ENCODE assay signal across 28 cellular contexts in genomic region chr10:131318791-131319190, GRCh38. TPM values are rescaled to one million over a fixed set of nuclear protein-coding genes. Genes with fewer than 3 reads are reported as not detected.
"Had no signal": no experiment of that assay in that cellular context is flagged by ENCODE, and none has a peak within 500 bp of the region (broad histone marks: within the 10 kb centered on the region; RNA-seq: fewer than 3 reads in every experiment).

No MANE protein-coding gene starts in this region.

- H3K36me3 ChIP-seq: stomach, suprapubic skin, thoracic aorta, thyroid gland, tibial artery, tibial nerve, transverse colon, upper lobe of left lung, upper lobe of right lung, uterus, vagina had no signal

- H3K4me1 Mint-ChIP-seq: stimulated activated memory B cell treated with anti-CD40 and anti-IgM and Interleukin-4, amounts not matched to agents 10 μg/mL and 1 μg/mL and 100 μg/mL, for 72 hours; stimulated activated naive B cell treated with anti-CD40 and anti-IgM and Interleukin-4, amounts not matched to agents 10 μg/mL and 1 μg/mL and 100 μg/mL, for 72 hours; stimulated activated naive CD8-positive, alpha-beta T cell treated with anti-CD3 and anti-CD28 coated beads, Interleukin-15, amount 100 ng/mL, for 72 hours had no signal

- H3K4me3 Mint-ChIP-seq: stimulated activated effector memory CD8-positive, alpha-beta T cell treated with anti-CD3 and anti-CD28 coated beads, Interleukin-12 subunit alpha, Interleukin-12 subunit beta, amount 100 ng/mL, for 72 hours; stimulated activated memory B cell treated with anti-CD40 and anti-IgM and Interleukin-4, amounts not matched to agents 10 μg/mL and 1 μg/mL and 100 μg/mL, for 72 hours; stimulated activated naive B cell treated with anti-CD40 and anti-IgM and Interleukin-4, amounts not matched to agents 10 μg/mL and 1 μg/mL and 100 μg/mL, for 72 hours; stimulated activated naive CD8-positive, alpha-beta T cell treated with anti-CD3 and anti-CD28 coated beads, Interleukin-15, amount 100 ng/mL, for 72 hours; stimulated activated naive CD8-positive, alpha-beta T cell treated with anti-CD3 and anti-CD28 coated beads, Interleukin-15, Interleukin-2, amounts not matched to agents 100 ng/mL and 50 ng/mL, for 24 hours; type B pancreatic cell had no signal

- H3K27ac ChIP-seq: stomach, suprapubic skin, testis, thoracic aorta, thyroid gland, tibial artery, tibial nerve, transverse colon, upper lobe of left lung, upper lobe of right lung, uterus, vagina had no signal

- H3K4me3 ChIP-seq: stomach, suprapubic skin, testis, thoracic aorta, thyroid gland, tibial artery, tibial nerve, transverse colon, upper lobe of left lung, upper lobe of right lung, uterus, vagina had no signal

- H3K9me3 Mint-ChIP-seq: stimulated activated naive CD8-positive, alpha-beta T cell treated with anti-CD3 and anti-CD28 coated beads, Interleukin-15, amount 100 ng/mL, for 72 hours; stimulated activated naive CD8-positive, alpha-beta T cell treated with anti-CD3 and anti-CD28 coated beads, Interleukin-15, Interleukin-2, amounts not matched to agents 100 ng/mL and 50 ng/mL, for 24 hours; type B pancreatic cell had no signal

- H3K27me3 ChIP-seq: testis, uterus, vagina had no signal

- H3K27ac Mint-ChIP-seq: stimulated activated effector memory CD8-positive, alpha-beta T cell treated with anti-CD3 and anti-CD28 coated beads, Interleukin-12 subunit alpha, Interleukin-12 subunit beta, amount 100 ng/mL, for 72 hours; stimulated activated memory B cell treated with anti-CD40 and anti-IgM and Interleukin-4, amounts not matched to agents 10 μg/mL and 1 μg/mL and 100 μg/mL, for 72 hours; stimulated activated naive B cell treated with anti-CD40 and anti-IgM and Interleukin-4, amounts not matched to agents 10 μg/mL and 1 μg/mL and 100 μg/mL, for 72 hours; stimulated activated naive CD8-positive, alpha-beta T cell treated with anti-CD3 and anti-CD28 coated beads, Interleukin-15, amount 100 ng/mL, for 72 hours; stimulated activated naive CD8-positive, alpha-beta T cell treated with anti-CD3 and anti-CD28 coated beads, Interleukin-15, Interleukin-2, amounts not matched to agents 100 ng/mL and 50 ng/mL, for 24 hours; type B pancreatic cell had no signal

- DNase-seq: stimulated activated CD4-positive, alpha-beta T cell treated with anti-CD3 and anti-CD28 coated beads, Interleukin-2, amount 100 ng/mL, for 48 hours; stimulated activated CD4-positive, alpha-beta T cell treated with anti-CD3 and anti-CD28 coated beads, Interleukin-4, amount 100 ng/mL, for 1 hour; stimulated activated CD4-positive, alpha-beta T cell treated with anti-CD3 and anti-CD28 coated beads, Interleukin-4, amount 100 ng/mL, for 24 hours; stimulated activated CD4-positive, alpha-beta T cell treated with anti-CD3 and anti-CD28 coated beads, Interleukin-4, amount 100 ng/mL, for 4 hours; stimulated activated CD8-positive, alpha-beta memory T cell treated with anti-CD3 and anti-CD28 coated beads, Interleukin-4, amount 100 ng/mL, for 48 hours; stimulated activated naive B cell treated with anti-CD40 and anti-IgM and Interleukin-4, amounts not matched to agents 10 μg/mL and 1 μg/mL and 100 μg/mL, for 72 hours; stimulated activated naive CD4-positive, alpha-beta T cell; stimulated activated naive CD4-positive, alpha-beta T cell treated with Interleukin-2 at 50 U/mL for 16 hours; stimulated activated naive CD8-positive, alpha-beta T cell treated with anti-CD3 and anti-CD28 coated beads, Interleukin-15, amount 100 ng/mL, for 72 hours; stimulated activated naive CD8-positive, alpha-beta T cell treated with anti-CD3 and anti-CD28 coated beads, Interleukin-15, Interleukin-2, amounts not matched to agents 100 U/mL and 50 U/mL, for 24 hours; stomach; testis; thyroid gland; tibial artery; transverse colon; trophoblast cell; upper lobe of right lung; uterus had no signal

- H3K9me3 ChIP-seq: stomach, suprapubic skin, testis, thoracic aorta, thyroid gland, tibial artery, tibial nerve, transverse colon, upper lobe of left lung, upper lobe of right lung, uterus, vagina had no signal

- H3K4me1 ChIP-seq: stomach, testis, thyroid gland, tibial artery, tibial nerve, transverse colon, upper lobe of left lung, upper lobe of right lung, uterus, vagina had no signal

- H3K36me3 Mint-ChIP-seq: stimulated activated effector memory CD8-positive, alpha-beta T cell treated with anti-CD3 and anti-CD28 coated beads, Interleukin-12 subunit alpha, Interleukin-12 subunit beta, amount 100 ng/mL, for 72 hours; stimulated activated memory B cell treated with anti-CD40 and anti-IgM and Interleukin-4, amounts not matched to agents 10 μg/mL and 1 μg/mL and 100 μg/mL, for 72 hours; stimulated activated naive B cell treated with anti-CD40 and anti-IgM and Interleukin-4, amounts not matched to agents 10 μg/mL and 1 μg/mL and 100 μg/mL, for 72 hours; type B pancreatic cell had no signal

RNA-seq across cellular contexts. Expression of gene TCERG1L, which starts 7.3 kb away (rescaled TPM):
- total RNA-seq: subcutaneous adipose tissue, thoracic aorta, upper lobe of right lung, vagina had no signal
- polyA plus RNA-seq: stomach had no signal
